In genomic region chr14:64841121-64841611, GRCh38 we compare ENCODE assay signal across 8 cellular contexts. TPM values are rescaled to one million over a fixed set of nuclear protein-coding genes. Genes with fewer than 3 reads are reported as not detected.
A peak's percentile ranks its signal among the peaks of the same experiment; 100 is the strongest.
DNase-seq lines count a peak whose midpoint lies in the region; ATAC-seq and TF ChIP-seq lines count a peak whose summit lies in the region.

No MANE protein-coding gene starts in this region.

- intact Hi-C loops in HCT116 (cut with micrococcal nuclease), result no loop called here

- H3K4me1 ChIP-seq in HCT116 (ENCODE audit: control insufficient read depth in 1 of 2, insufficient read depth in 2 of 2, low read length in 2 of 2), result peaks cover 20 to 34% of the 10 kb centered on the region in 2 experiments
- H3K4me1 ChIP-seq in cardiac muscle cell (ENCODE audit: low read depth), result peaks cover 25% of the 10 kb centered on the region

- CTCF ChIA-PET in HCT116 (lab: Charles Lee), result interaction anchor here (0.7 to 2.0 kb wide), 6 partner anchors 10 to 76 kb away, joined by 3 to 9 read pairs (median 4); partner anchors contain the start of gene SPTB

- POLR2A ChIA-PET in HCT116 (lab: Charles Lee), result interaction anchor here (0.6 kb wide), 1 partner anchor 16 kb away, joined by 3 read pairs; no protein-coding TSS in a partner anchor

- H3K9me3 ChIP-seq in HCT116 (ENCODE audit: control insufficient read depth in 1 of 2, insufficient read depth in 1 of 2, low read depth in 1 of 2, low read length in 2 of 2), result no peaks in the 10 kb centered on the region
- H3K9me3 ChIP-seq in cardiac muscle cell (ENCODE audit: low read depth), result no peaks in the 10 kb centered on the region

- no peak for TF ChIP-seq POLR2A in HCT116 (IDR thresholded peaks at IDR 0.05; ENCODE audit: borderline replicate concordance, extremely low read depth, insufficient read depth, insufficient read length)

- peak; percentile 29; the same call in 1 of the 2 replicates for TF ChIP-seq RAD21 in HCT116 (IDR thresholded peaks at IDR 0.05; ENCODE audit: low read depth)

- RAD21 ChIA-PET in HCT116 (lab: Charles Lee; ENCODE audit: low non-redundant PET in 1 of 2, low total read pairs in 2 of 2, uncharacterized antibody in 2 of 2, unreplicated experiment in 2 of 2), result interaction anchor here in 1 of 2 experiments (0.6 kb wide), 1 partner anchor 18 kb away, joined by 3 read pairs; no protein-coding TSS in a partner anchor

- no peak overlapping the region for H2AFZ ChIP-seq in HCT116 (ENCODE audit: low read depth, low read length, poor library complexity, severe bottlenecking)

- H4K20me1 ChIP-seq in HCT116 (ENCODE audit: insufficient read depth), result no peaks in the 10 kb centered on the region

- H3K27ac ChIP-seq in HCT116 (ENCODE audit: low read depth, low read length), result no peak overlapping the region
- H3K27ac ChIP-seq in cardiac muscle cell, result peak overlapping the region; percentile 89

- H3K79me2 ChIP-seq in HCT116 (ENCODE audit: insufficient read depth, low read length), result no peaks in the 10 kb centered on the region

- TF ChIP-seq CTCF in HCT116 (IDR thresholded peaks at IDR 0.05 in 2 of 3, conservative IDR thresholded peaks at IDR 0.05 in 1 of 3; ENCODE audit: borderline replicate concordance in 1 of 3, insufficient read depth in 1 of 3, low read depth in 2 of 3, low read length in 2 of 3), result peak; percentile 30 to 77 (median 67); a peak in 5 of 6 replicates
- peak; percentile 44 for TF ChIP-seq CTCF in cardiac muscle cell (IDR thresholded peaks at IDR 0.05; ENCODE audit: low read depth, low read length)
- peak; percentile 62 for TF ChIP-seq CTCF in retinal pigment epithelial cell (conservative IDR thresholded peaks at IDR 0.05; ENCODE audit: low read depth, low read length)

- H3K27me3 ChIP-seq in HCT116 (ENCODE audit: insufficient read depth, low read length) (peaks cover 29% of the 10 kb centered on the region), cardiac muscle cell (no peaks in the 10 kb centered on the region)

- H3K4me2 ChIP-seq in HCT116 (ENCODE audit: low read length), result peak overlapping the region; percentile 46

- DNase-seq in HCT116 (ENCODE audit: low read depth, low spot score) (peak; percentile 56), cardiac muscle cell (ENCODE audit: low read depth in 1 of 2, low spot score in 1 of 2) (peak; percentile 45 to 54), retinal pigment epithelial cell (ENCODE audit: low read depth) (peak; percentile 27)
- no peak for DNase-seq in activated CD8-positive, alpha-beta memory T cell treated with anti-CD3 and anti-CD28 coated beads, Interleukin-2, amount 50 U/mL, for 4 hours

- H3K9me2 ChIP-seq in HCT116 (ENCODE audit: insufficient read depth), result no peaks in the 10 kb centered on the region

- no peak overlapping the region for H3K9ac ChIP-seq in HCT116 (ENCODE audit: low read length)

- H3K36me3 ChIP-seq in HCT116 (ENCODE audit: control insufficient read depth in 1 of 2, insufficient read depth in 2 of 2, low read length in 2 of 2), result no peaks in the 10 kb centered on the region
- no peaks in the 10 kb centered on the region for H3K36me3 ChIP-seq in cardiac muscle cell

- ATAC-seq in HCT116 (peak; percentile 97), SK-N-SH treated with all-trans-retinoic acid at 6 μM for 48 hours (peak; percentile 93), HG03442 (IDR thresholded peaks at IDR 0.05; ENCODE audit: unreplicated experiment) (no peak), GM19351 (IDR thresholded peaks at IDR 0.05; ENCODE audit: unreplicated experiment) (no peak), HG03175 (IDR thresholded peaks at IDR 0.05; ENCODE audit: unreplicated experiment) (no peak)

- no TSS peak for BruUV-seq in HCT116 (replicated peaks; lab: Mats Ljungman, UMichigan)

- H3K4me3 ChIP-seq in HCT116 (replicated peaks in 1 of 2; ENCODE audit: low read depth in 1 of 2, low read length in 2 of 2) (no peak overlapping the region), cardiac muscle cell (no peak overlapping the region), retinal pigment epithelial cell (ENCODE audit: low read length) (no peak overlapping the region)

TF ChIP-seq in HCT116, 20 proteins besides CTCF, POLR2A, EP300 and RAD21:
- TF ChIP-seq TCF7L2 (IDR thresholded peaks at IDR 0.05; ENCODE audit: borderline replicate concordance, extremely low read depth, insufficient read depth, insufficient read length) (peak; percentile 92), MAX (IDR thresholded peaks at IDR 0.05) (peak; percentile 30; the same call in 1 of the 2 replicates), SIN3A (IDR thresholded peaks at IDR 0.05; ENCODE audit: low read depth) (peak; percentile 23; the same call in 1 of the 2 replicates), FOSL1 (IDR thresholded peaks at IDR 0.05; ENCODE audit: low read depth) (peak; percentile 23; the same call in 1 of the 2 replicates), CBX3 (IDR thresholded peaks at IDR 0.05; ENCODE audit: low read depth) (0 out of 2 replicates have a peak, but pooled peaks have one; percentile 29), YY1 (IDR thresholded peaks at IDR 0.05; ENCODE audit: extremely low read depth, insufficient replicate concordance, low read depth, low read length) (no peak), ELF1 (IDR thresholded peaks at IDR 0.05; ENCODE audit: borderline replicate concordance, low read depth) (no peak), ZBTB33 (IDR thresholded peaks at IDR 0.05; ENCODE audit: extremely low read depth, insufficient replicate concordance, low read length) (no peak), JUND (IDR thresholded peaks at IDR 0.05) (peak; percentile 44), SP1 (IDR thresholded peaks at IDR 0.05; ENCODE audit: low read depth) (0 out of 2 replicates have a peak, but pooled peaks have one; percentile 8)

TF ChIP-seq in SK-N-SH treated with all-trans-retinoic acid at 6 μM for 48 hours, 23 proteins besides CTCF, POLR2A, EP300 and RAD21 (continues in another document):
- TF ChIP-seq BACH2 (CRISPR knock-in tag; IDR thresholded peaks at IDR 0.05; ENCODE audit: borderline replicate concordance) (no peak), ZFP30 (CRISPR knock-in tag; IDR thresholded peaks at IDR 0.05) (no peak), ZC3H10 (CRISPR knock-in tag; IDR thresholded peaks at IDR 0.05) (no peak), ZNF565 (CRISPR knock-in tag; conservative IDR thresholded peaks at IDR 0.05; ENCODE audit: low read depth) (no peak), TOX (CRISPR knock-in tag; IDR thresholded peaks at IDR 0.05; ENCODE audit: borderline replicate concordance) (no peak), ARNTL (CRISPR knock-in tag; IDR thresholded peaks at IDR 0.05; ENCODE audit: borderline replicate concordance, low read depth) (no peak), GLIS3 (CRISPR knock-in tag; IDR thresholded peaks at IDR 0.05) (no peak), POU6F1 (CRISPR knock-in tag; IDR thresholded peaks at IDR 0.05; ENCODE audit: borderline replicate concordance, low read depth) (no peak), ISL1 (CRISPR knock-in tag; IDR thresholded peaks at IDR 0.05) (no peak), PPARA (CRISPR knock-in tag; IDR thresholded peaks at IDR 0.05; ENCODE audit: borderline replicate concordance) (no peak), ZNF70 (CRISPR knock-in tag; IDR thresholded peaks at IDR 0.05) (no peak), OSR1 (CRISPR knock-in tag; IDR thresholded peaks at IDR 0.05) (no peak), ZNF8 (CRISPR knock-in tag; IDR thresholded peaks at IDR 0.05) (no peak), CSRNP3 (CRISPR knock-in tag; IDR thresholded peaks at IDR 0.05) (no peak), ESRRG (CRISPR knock-in tag; IDR thresholded peaks at IDR 0.05) (no peak), TCF4 (CRISPR knock-in tag; IDR thresholded peaks at IDR 0.05; ENCODE audit: borderline replicate concordance) (no peak), CSDC2 (CRISPR knock-in tag; IDR thresholded peaks at IDR 0.05) (no peak), CREB5 (CRISPR knock-in tag; IDR thresholded peaks at IDR 0.05; ENCODE audit: low read depth) (no peak), RARB (CRISPR knock-in tag; IDR thresholded peaks at IDR 0.05) (no peak)

RNA-seq across cellular contexts. Expression of gene SPTB, which starts 38.5 kb away (rescaled TPM):
- 4.2 TPM for total RNA-seq in HCT116 (2021; ENCODE audit: unreplicated experiment)
- 4.2 TPM in 2 replicates for polyA plus RNA-seq in HCT116 (2012)
- 9.2 and 13.6 TPM in 2 replicates for total RNA-seq in cardiac muscle cell
- 6.4 and 9.9 TPM in 2 replicates for polyA plus RNA-seq in cardiac muscle cell

Comparison
In these comparisons a context has a peak if more than half of its experiments do, and no peak if none do; other contexts are left out.
1. ATAC-seq: peak in HCT116 (single experiment) and SK-N-SH treated with all-trans-retinoic acid at 6 μM for 48 hours (single experiment); none in HG03442 (single experiment), GM19351 (single experiment) and HG03175 (single experiment).
2. Peak in every context shown above with its lines, with median percentiles within 50 percentile points of each other: CTCF ChIP-seq.